ENCODE assay signal across 8 cellular contexts in the genomic region with DNA sequence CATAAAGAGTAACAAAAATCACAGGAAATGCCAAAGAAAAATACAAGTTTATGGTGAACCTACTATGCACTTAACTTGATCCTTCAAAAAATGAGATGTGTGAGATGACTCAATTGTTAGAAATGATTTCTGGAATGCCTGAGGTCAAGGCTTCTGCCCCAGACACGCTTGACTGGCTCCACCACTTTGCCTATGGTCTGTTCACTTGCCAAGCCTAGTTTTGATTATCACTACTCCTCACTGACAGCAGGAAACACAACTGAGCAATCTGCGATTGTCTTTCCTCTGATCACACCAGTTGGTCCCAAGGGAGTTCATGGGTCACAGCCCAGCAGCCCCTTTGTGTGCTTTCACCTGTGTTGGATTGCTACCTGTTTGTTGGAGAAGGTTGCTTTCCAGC. TPM values are rescaled to one million over a fixed set of nuclear protein-coding genes. Genes with fewer than 3 reads are reported as not detected.
DNase-seq lines count a peak whose midpoint lies in the region; ATAC-seq, FAIRE-seq and TF ChIP-seq lines count a peak whose summit lies in the region.

No MANE protein-coding gene starts in this region.

- no peak overlapping the region for H3K56ac ChIP-seq in H1 (replicated peaks; ENCODE audit: insufficient read length, low read depth, low read length)

- CTCF ChIA-PET in H1 (lab: Charles Lee; ENCODE audit: partially characterized antibody) = interaction anchor here (1.2 kb wide), 1 partner anchor 9 kb away, joined by 3 read pairs; no protein-coding TSS in a partner anchor

- H3K9me3 ChIP-seq in BLaER1 treated with 17β-estradiol and CSF1 and Interleukin-3, amounts not matched to agents 10 nM and 100 nM (replicated peaks in 1 of 11) = peaks cover 10 to 24% (median 14%) of the 10 kb centered on the region in 11 experiments; a peak in 20 of 22 replicates
- peaks cover 0 to 7% of the 10 kb centered on the region in 2 experiments; a peak in 1 of 4 replicates for H3K9me3 ChIP-seq in H1 (ENCODE audit: insufficient read depth in 2 of 2, low read depth in 1 of 2, low read length in 1 of 2)
- no peaks in the 10 kb centered on the region for H3K9me3 ChIP-seq in transverse colon

- no peaks in the 10 kb centered on the region for H3K79me1 ChIP-seq in H1 (ENCODE audit: low read depth, low read length)

- no peak overlapping the region for H4K5ac ChIP-seq in H1 (ENCODE audit: insufficient read length, low read depth, low read length)

- H3K4me1 ChIP-seq in BLaER1 treated with 17β-estradiol and CSF1 and Interleukin-3, amounts not matched to agents 10 nM and 100 nM = peaks cover 18 to 34% (median 30%) of the 10 kb centered on the region in 10 experiments
- H3K4me1 ChIP-seq in H1 (replicated peaks in 1 of 4; ENCODE audit: control insufficient read depth in 3 of 4, insufficient read depth in 4 of 4, low read length in 3 of 4) = no peaks in the 10 kb centered on the region
- no peaks in the 10 kb centered on the region for H3K4me1 ChIP-seq in transverse colon

- no peaks in the 10 kb centered on the region for H3K36me3 ChIP-seq in BLaER1 treated with 17β-estradiol and CSF1 and Interleukin-3, amounts not matched to agents 10 nM and 100 nM
- no peaks in the 10 kb centered on the region for H3K36me3 ChIP-seq in H1 (ENCODE audit: control insufficient read depth in 2 of 4, insufficient read depth in 4 of 4, low read length in 3 of 4)
- H3K36me3 ChIP-seq in transverse colon = no peaks in the 10 kb centered on the region

- H2BK15ac ChIP-seq in H1 (ENCODE audit: low read length) = peak overlapping the region; percentile 75; the same call in 1 of the 2 replicates

- no peaks in the 10 kb centered on the region for H4K20me1 ChIP-seq in BLaER1 treated with 17β-estradiol and CSF1 and Interleukin-3, amounts not matched to agents 10 nM and 100 nM
- H4K20me1 ChIP-seq in H1 (replicated peaks in 1 of 2; ENCODE audit: control insufficient read depth in 1 of 2, insufficient read depth in 2 of 2, low read length in 2 of 2) = no peaks in the 10 kb centered on the region

- TF ChIP-seq POLR2A in H1 (IDR thresholded peaks at IDR 0.05; ENCODE audit: control extremely low read depth in 1 of 2, low read depth in 2 of 2, low read length in 2 of 2) (no peak), transverse colon (IDR thresholded peaks at IDR 0.05) (no peak)

- H3K23ac ChIP-seq in H1 (ENCODE audit: insufficient read length) = no peak overlapping the region

- ATAC-seq in GM21381 (IDR thresholded peaks at IDR 0.05; ENCODE audit: unreplicated experiment) (peak; percentile 99), HG03558 (IDR thresholded peaks at IDR 0.05; ENCODE audit: extremely low read depth, unreplicated experiment) (peak; percentile 98)

- H2BK120ac ChIP-seq in H1 (replicated peaks; ENCODE audit: low read depth, low read length) = no peak overlapping the region

- WGBS in H1 (ENCODE audit: extremely low coverage in 1 of 2, insufficient coverage in 1 of 2, insufficient read length in 1 of 2, insufficient replicate concordance in 2 of 2, low coverage in 1 of 2, low lambda C conversion rate in 2 of 2, missing lambda C conversion rate in 1 of 2), 2 experiments = 80% methylated on average over 2 of the region's 2 CpGs; no CpG with 5 or more reads in 1 of the 2 experiments
- WGBS in transverse colon (ENCODE audit: low coverage in 1 of 2), 2 donors = 57% methylated on average over 2 of the region's 2 CpGs; no CpG with 5 or more reads in 1 of the 2 donors

- no peak overlapping the region for H3K14ac ChIP-seq in H1 (ENCODE audit: insufficient read length)

- peak overlapping the region in 1 of 11 experiments; percentile 1; a peak in 1 of 22 replicates for H3K9ac ChIP-seq in BLaER1 treated with 17β-estradiol and CSF1 and Interleukin-3, amounts not matched to agents 10 nM and 100 nM
- no peak overlapping the region for H3K9ac ChIP-seq in H1 (replicated peaks in 1 of 4; ENCODE audit: extremely low read depth in 1 of 4, low read depth in 3 of 4, low read length in 3 of 4)

- H3K4me3 ChIP-seq in BLaER1 treated with 17β-estradiol and CSF1 and Interleukin-3, amounts not matched to agents 10 nM and 100 nM = no peak overlapping the region
- H3K4me3 ChIP-seq in H1 (ENCODE audit: extremely low read depth in 1 of 4, insufficient read depth in 2 of 4, low read depth in 3 of 4, low read length in 4 of 4) (no peak overlapping the region), transverse colon (no peak overlapping the region)

- H2AFZ ChIP-seq in H1 (ENCODE audit: low read length) = peak overlapping the region; percentile 27; the same call in 1 of the 2 replicates

- TF ChIP-seq EP300 in H1 (IDR thresholded peaks at IDR 0.05; ENCODE audit: borderline replicate concordance in 1 of 2, low read depth in 2 of 2, low read length in 2 of 2) = no peak
- no peak for TF ChIP-seq EP300 in transverse colon (IDR thresholded peaks at IDR 0.05; ENCODE audit: low read depth)

- 0 out of 2 replicates have a peak overlapping the region, but pooled peaks have one; percentile 16 for H3K18ac ChIP-seq in H1 (ENCODE audit: extremely low read depth, low read length)

- no peak overlapping the region for H4K8ac ChIP-seq in H1 (ENCODE audit: extremely low read depth, insufficient read depth, low read length)

- no peak for TF ChIP-seq CTCF in H1 (IDR thresholded peaks at IDR 0.05; ENCODE audit: control extremely low read depth in 1 of 3, insufficient read depth in 1 of 3, low read depth in 1 of 3, low read length in 3 of 3)
- TF ChIP-seq CTCF in transverse colon (IDR thresholded peaks at IDR 0.05) = no peak

- TF ChIP-seq RAD21 in H1 (IDR thresholded peaks at IDR 0.05 in 1 of 2, conservative IDR thresholded peaks at IDR 0.05 in 1 of 2; ENCODE audit: low read depth in 2 of 2, low read length in 2 of 2) = no peak

- H3K79me2 ChIP-seq in H1 (ENCODE audit: control insufficient read depth in 1 of 2, insufficient read depth in 2 of 2, low read length in 2 of 2) = no peaks in the 10 kb centered on the region

- DNase-seq in H1 (ENCODE audit: low read depth in 1 of 2, low spot score in 2 of 2) (no peak), NCI-H2227 (lab: John Stamatoyannopoulos, UW; ENCODE audit: unreplicated experiment) (no peak), transverse colon (no peak), cerebellum (ENCODE audit: low spot score) (no peak)
- no peak for DNase-seq in stimulated activated CD4-positive, alpha-beta T cell treated with anti-CD3 and anti-CD28 coated beads, Interleukin-1b, Interleukin-23, amount 100 ng/mL, for 48 hours

- no peak overlapping the region; the same call in 1 of the 2 replicates for H2BK12ac ChIP-seq in H1 (ENCODE audit: low read depth, low read length)

- POLR2A ChIA-PET in H1 (lab: Charles Lee; ENCODE audit: partially characterized antibody) = interaction anchor here (2.0 kb wide), 1 partner anchor 20 kb away, joined by 7 read pairs; no protein-coding TSS in a partner anchor

- intact Hi-C loops in transverse colon (cut with DNase I; ENCODE audit: low total_unique reads) = no loop called here

- peak overlapping the region in 3 of 11 experiments; percentile 29 to 55 (median 37); a peak in 6 of 22 replicates for H3K27ac ChIP-seq in BLaER1 treated with 17β-estradiol and CSF1 and Interleukin-3, amounts not matched to agents 10 nM and 100 nM
- H3K27ac ChIP-seq in H1 (ENCODE audit: low read depth, low read length) (no peak overlapping the region), transverse colon (no peak overlapping the region)

- peak overlapping the region; percentile 53 to 86 (median 68) for H3K4me2 ChIP-seq in BLaER1 treated with 17β-estradiol and CSF1 and Interleukin-3, amounts not matched to agents 10 nM and 100 nM
- H3K4me2 ChIP-seq in H1 (ENCODE audit: insufficient read depth in 1 of 2, low read depth in 2 of 2, low read length in 2 of 2) = no peak overlapping the region

- no peak overlapping the region for H3K4ac ChIP-seq in H1 (replicated peaks; ENCODE audit: insufficient read length, low read depth, low read length)

- peaks cover 0 to 30% (median 9%) of the 10 kb centered on the region in 11 experiments; a peak in 9 of 22 replicates for H3K27me3 ChIP-seq in BLaER1 treated with 17β-estradiol and CSF1 and Interleukin-3, amounts not matched to agents 10 nM and 100 nM
- H3K27me3 ChIP-seq in H1 (replicated peaks in 1 of 4; ENCODE audit: control insufficient read depth in 3 of 4, extremely low read depth in 1 of 4, insufficient read depth in 3 of 4, low read length in 3 of 4) (no peaks in the 10 kb centered on the region), transverse colon (no peaks in the 10 kb centered on the region)

- H2AK5ac ChIP-seq in H1 (ENCODE audit: low read depth, low read length) = no peak overlapping the region

- H2BK5ac ChIP-seq in H1 (ENCODE audit: low read depth, low read length) = no peak overlapping the region

- no peak overlapping the region for H2BK20ac ChIP-seq in H1 (ENCODE audit: low read length)

- in situ Hi-C loops in transverse colon (cut with MboI; ENCODE audit: low pct_ligation_motif_present in 1 of 4, low pct_unique_long_range_greater_than_20kb in 1 of 4, low sequenced_read_pairs in 3 of 4) = no loop called here

- FAIRE-seq in H1 (lab: Jason Lieb, UNC) = no peak

- H4K91ac ChIP-seq in H1 (replicated peaks; ENCODE audit: insufficient read length, low read length) = no peak overlapping the region

- H3K23me2 ChIP-seq in H1 (ENCODE audit: low read depth, low read length) = no peaks in the 10 kb centered on the region

TF ChIP-seq in H1, 55 proteins besides CTCF, POLR2A, EP300 and RAD21 (continues in another document):
- TF ChIP-seq EGR1 (IDR thresholded peaks at IDR 0.05; ENCODE audit: borderline replicate concordance, low read depth, low read length) = no peak

RNA-seq across cellular contexts. Expression of gene PRDM10, which starts 20.6 kb away (rescaled TPM):
- 16.0 and 19.2 TPM in 2 replicates for total RNA-seq in H1 (2021; fragmentation: NEBNext Ultra II Directional; extraction: Animal tissue kit (Norgen Biotek cat#: 25700))
- 15.5 and 20.8 TPM in 2 replicates for polyA plus RNA-seq in H1 (2011; rRNA removed)
- polyA plus RNA-seq in H1 (2011; cell fraction: cytosol; rRNA removed) = 9.2 TPM
- polyA plus RNA-seq in H1 (2011; cell fraction: nucleus; rRNA removed) = 35.9 TPM
- polyA plus RNA-seq in H1 (2012, experiment 1 of 2) = 6.6 to 9.0 TPM (median 7.2 TPM) in 4 replicates
- polyA plus RNA-seq in H1 (2012, experiment 2 of 2) = 0.45 TPM
- polyA plus RNA-seq in H1 (2013, experiment 1 of 2) = 6.9 TPM
- 6.1 TPM for polyA plus RNA-seq in H1 (2013, experiment 2 of 2)
- 58.7 and 59.5 TPM in 2 replicates for polyA minus RNA-seq in H1 (2011; rRNA and poly(A)+ RNA removed)
- polyA minus RNA-seq in H1 (2011; cell fraction: cytosol; rRNA and poly(A)+ RNA removed) = 25.2 TPM
- polyA minus RNA-seq in H1 (2011; cell fraction: nucleus; rRNA and poly(A)+ RNA removed) = 20.4 TPM
- 10 to 100 TPM; 11.3 to 22.4 (median 15.5) TPM for total RNA-seq in transverse colon
- total RNA-seq in cerebellum = 14.2 TPM

RNA-seq across cellular contexts. Expression of gene APLP2, which starts 46.5 kb away (rescaled TPM):
- 311 and 315 TPM in 2 replicates for total RNA-seq in H1 (2021; fragmentation: NEBNext Ultra II Directional; extraction: Animal tissue kit (Norgen Biotek cat#: 25700))
- 222 and 254 TPM in 2 replicates for polyA plus RNA-seq in H1 (2011; rRNA removed)
- 251 TPM for polyA plus RNA-seq in H1 (2011; cell fraction: cytosol; rRNA removed)
- polyA plus RNA-seq in H1 (2011; cell fraction: nucleus; rRNA removed) = 240 TPM
- 297 to 375 TPM (median 345 TPM) in 4 replicates for polyA plus RNA-seq in H1 (2012, experiment 1 of 2)
- 93.4 TPM for polyA plus RNA-seq in H1 (2012, experiment 2 of 2)
- polyA plus RNA-seq in H1 (2013, experiment 1 of 2) = 473 TPM
- polyA plus RNA-seq in H1 (2013, experiment 2 of 2) = 477 TPM
- 206 and 280 TPM in 2 replicates for polyA minus RNA-seq in H1 (2011; rRNA and poly(A)+ RNA removed)
- 110 TPM for polyA minus RNA-seq in H1 (2011; cell fraction: cytosol; rRNA and poly(A)+ RNA removed)
- 87.7 TPM for polyA minus RNA-seq in H1 (2011; cell fraction: nucleus; rRNA and poly(A)+ RNA removed)
- total RNA-seq in transverse colon = 100 to 1,000 TPM; 191 to 618 (median 396) TPM
- 341 TPM for total RNA-seq in cerebellum

Comparison
In these comparisons a context has a peak if more than half of its experiments do, and no peak if none do; other contexts are left out.
1. H3K4me2 ChIP-seq: peak in BLaER1 treated with 17β-estradiol and CSF1 and Interleukin-3, amounts not matched to agents 10 nM and 100 nM (11 of 11); none in H1 (0 of 2).